ENCODE assay signal across 1 cellular context in genomic region chr6:141354191-141354950, GRCh38.
TF ChIP-seq lines count a peak whose summit lies in the region.

No MANE protein-coding gene starts in this region.

TF ChIP-seq in GM23338, 12 proteins besides CTCF, POLR2A, EP300 and RAD21:
- TF ChIP-seq ZNF462 (CRISPR knock-in tag; IDR thresholded peaks at IDR 0.05) (no peak), ETS1 (IDR thresholded peaks at IDR 0.05) (no peak), POLR2AphosphoS5 (IDR thresholded peaks at IDR 0.05; ENCODE audit: low read depth) (no peak), REST (IDR thresholded peaks at IDR 0.05; ENCODE audit: unreplicated experiment) (no peak), ZNF114 (CRISPR knock-in tag; IDR thresholded peaks at IDR 0.05) (no peak), CREB1 (CRISPR knock-in tag; IDR thresholded peaks at IDR 0.05; ENCODE audit: low read depth) (no peak), ZNF331 (CRISPR knock-in tag; IDR thresholded peaks at IDR 0.05; ENCODE audit: low read depth) (no peak), EZH2 (IDR thresholded peaks at IDR 0.05; ENCODE audit: low read depth, unreplicated experiment) (no peak), STAT1 (IDR thresholded peaks at IDR 0.05; ENCODE audit: unreplicated experiment) (no peak), JUNB (IDR thresholded peaks at IDR 0.05; ENCODE audit: unreplicated experiment) (no peak), NANOG (IDR thresholded peaks at IDR 0.05; ENCODE audit: borderline replicate concordance) (no peak), EZH2phosphoT487 (IDR thresholded peaks at IDR 0.05; ENCODE audit: unreplicated experiment) (no peak)
